26 cellular contexts compared by ENCODE assay signal in the genomic region with DNA sequence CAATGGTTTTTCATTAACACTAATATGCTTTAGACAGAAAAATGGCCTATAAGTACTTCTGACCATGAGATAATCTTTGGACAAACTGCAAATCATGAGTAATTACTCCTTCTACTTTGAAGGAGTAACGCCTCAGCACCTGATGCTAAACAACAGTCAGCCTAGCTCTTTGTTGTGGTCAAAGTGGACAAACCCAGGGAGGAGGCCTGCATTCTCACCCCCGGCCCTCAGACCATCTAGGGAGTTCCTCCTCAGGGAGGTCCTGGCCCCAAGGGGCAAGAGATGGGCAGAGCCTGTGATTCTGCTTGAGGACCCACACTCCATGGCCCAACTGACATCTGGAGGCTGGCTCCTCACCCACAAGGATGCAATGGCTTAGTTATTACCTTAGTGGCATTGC. TPM values are rescaled to one million over a fixed set of nuclear protein-coding genes. Genes with fewer than 3 reads are reported as not detected.
DNase-seq lines count a peak whose midpoint lies in the region; ATAC-seq and TF ChIP-seq lines count a peak whose summit lies in the region.
"Had no signal": no experiment of that assay in that cellular context is flagged by ENCODE, and none has a peak within 500 bp of the region (broad histone marks: within the 10 kb centered on the region; RNA-seq: fewer than 3 reads in every experiment).

No MANE protein-coding gene starts in this region.

- no peaks in the 10 kb centered on the region for H3K27me3 Mint-ChIP-seq in activated T-helper 17 cell treated with anti-CD3 and anti-CD28 coated beads, Interleukin-2, amount 50 U/mL, for 72 hours
- H3K27me3 Mint-ChIP-seq: B cell had no signal

- H3K4me3 ChIP-seq in NB4 (ENCODE audit: low read depth, low read length), result no peak overlapping the region
- H3K4me3 ChIP-seq: ascending aorta, lung, thyroid gland had no signal

- TF ChIP-seq CTCF in NB4 (IDR thresholded peaks at IDR 0.05; ENCODE audit: low read depth, low read length), result no peak

- H3K27ac Mint-ChIP-seq in activated T-helper 17 cell treated with anti-CD3 and anti-CD28 coated beads, Interleukin-2, amount 50 U/mL, for 72 hours, result no peak overlapping the region
- H3K27ac Mint-ChIP-seq: B cell; T-helper 1 cell treated with Interleukin-12 subunit alpha and Interleukin-12 subunit beta and Interleukin-4 antibody, amounts not matched to agents 30 μg/mL and 1 μg/mL, for 36 hours had no signal

- H3K4me3 Mint-ChIP-seq in activated T-helper 17 cell treated with anti-CD3 and anti-CD28 coated beads, Interleukin-2, amount 50 U/mL, for 72 hours, result no peak overlapping the region
- H3K4me3 Mint-ChIP-seq: B cell; T-helper 1 cell treated with Interleukin-12 subunit alpha and Interleukin-12 subunit beta and Interleukin-4 antibody, amounts not matched to agents 30 μg/mL and 1 μg/mL, for 36 hours had no signal

- no peaks in the 10 kb centered on the region for H3K9me3 Mint-ChIP-seq in activated T-helper 17 cell treated with anti-CD3 and anti-CD28 coated beads, Interleukin-2, amount 50 U/mL, for 72 hours
- H3K9me3 Mint-ChIP-seq: T-helper 1 cell treated with Interleukin-12 subunit alpha and Interleukin-12 subunit beta and Interleukin-4 antibody, amounts not matched to agents 30 μg/mL and 1 μg/mL, for 36 hours had no signal

- no peak for ATAC-seq in GM21529 (IDR thresholded peaks at IDR 0.05; ENCODE audit: unreplicated experiment)
- ATAC-seq in activated T-helper 17 cell treated with anti-CD3 and anti-CD28 coated beads, Interleukin-2, amount 50 U/mL, for 72 hours (replicated peaks), result no peak

- DNase-seq in activated CD8-positive, alpha-beta memory T cell treated with anti-CD3 and anti-CD28 coated beads, Interleukin-2, amount 50 U/mL, for 48 hours, result peak; percentile 45
- DNase-seq in activated CD8-positive, alpha-beta memory T cell treated with anti-CD3 and anti-CD28 coated beads, Interleukin-2, amount 50 U/mL, for 4 hours, result no peak
- DNase-seq in NB4 (ENCODE audit: low read depth) (peak; percentile 48), kidney glomerular epithelial cell (lab: John Stamatoyannopoulos, UW) (peak; percentile 17), ureter (ENCODE audit: low spot score) (peak; percentile 35), NCI-H1048 (lab: John Stamatoyannopoulos, UW) (no peak)
- DNase-seq: activated naive CD4-positive, alpha-beta T cell; activated T-cell treated with anti-CD3 and anti-CD28 coated beads, Interleukin-2, amount 50 U/mL, for 1 hour; COR-L47; DMS79 treated with DMSO at 0.1 percent for 48 hours; erythroblast; foreskin fibroblast; H7; hypothalamus; islet precursor cell; NCI-H1436; NCI-H524 treated with DMSO at 0.1 percent for 48 hours; stimulated activated CD4-positive, alpha-beta T cell treated with anti-CD3 and anti-CD28 coated beads, Interleukin-4, amount 100 ng/mL, for 1 hour; stimulated activated naive CD4-positive, alpha-beta T cell; thyroid gland had no signal

- no peaks in the 10 kb centered on the region for H3K4me1 Mint-ChIP-seq in activated T-helper 17 cell treated with anti-CD3 and anti-CD28 coated beads, Interleukin-2, amount 50 U/mL, for 72 hours

- TF ChIP-seq POLR2A in NB4 (IDR thresholded peaks at IDR 0.05; ENCODE audit: extremely low read depth, insufficient read length), result no peak

- H3K36me3 Mint-ChIP-seq in activated T-helper 17 cell treated with anti-CD3 and anti-CD28 coated beads, Interleukin-2, amount 50 U/mL, for 72 hours (ENCODE audit: low read depth), result no peaks in the 10 kb centered on the region

RNA-seq across cellular contexts. Expression of a gene that starts 48.2 kb away (rescaled TPM):
- total RNA-seq in ureter, result 22.2 TPM
- not detected for total RNA-seq in activated T-helper 17 cell treated with anti-CD3 and anti-CD28 coated beads, Interleukin-2, amount 50 U/mL, for 72 hours
- total RNA-seq: B cell had no signal

Comparison
In these comparisons a context has a peak if more than half of its experiments do, and no peak if none do; other contexts are left out.
1. DNase-seq: peak in activated CD8-positive, alpha-beta memory T cell treated with anti-CD3 and anti-CD28 coated beads, Interleukin-2, amount 50 U/mL, for 48 hours (single experiment), NB4 (single experiment), kidney glomerular epithelial cell (single experiment) and ureter (single experiment); none in activated CD8-positive, alpha-beta memory T cell treated with anti-CD3 and anti-CD28 coated beads, Interleukin-2, amount 50 U/mL, for 4 hours (single experiment) and NCI-H1048 (single experiment).
2. RNA of a gene that starts 48.2 kb away (total RNA-seq): 22.2 TPM in ureter (single experiment); not detected in activated T-helper 17 cell treated with anti-CD3 and anti-CD28 coated beads, Interleukin-2, amount 50 U/mL, for 72 hours; every median in the first group is over 10 times any median in the second.